ENCODE assay signal across 9 cellular contexts in the genomic region with DNA sequence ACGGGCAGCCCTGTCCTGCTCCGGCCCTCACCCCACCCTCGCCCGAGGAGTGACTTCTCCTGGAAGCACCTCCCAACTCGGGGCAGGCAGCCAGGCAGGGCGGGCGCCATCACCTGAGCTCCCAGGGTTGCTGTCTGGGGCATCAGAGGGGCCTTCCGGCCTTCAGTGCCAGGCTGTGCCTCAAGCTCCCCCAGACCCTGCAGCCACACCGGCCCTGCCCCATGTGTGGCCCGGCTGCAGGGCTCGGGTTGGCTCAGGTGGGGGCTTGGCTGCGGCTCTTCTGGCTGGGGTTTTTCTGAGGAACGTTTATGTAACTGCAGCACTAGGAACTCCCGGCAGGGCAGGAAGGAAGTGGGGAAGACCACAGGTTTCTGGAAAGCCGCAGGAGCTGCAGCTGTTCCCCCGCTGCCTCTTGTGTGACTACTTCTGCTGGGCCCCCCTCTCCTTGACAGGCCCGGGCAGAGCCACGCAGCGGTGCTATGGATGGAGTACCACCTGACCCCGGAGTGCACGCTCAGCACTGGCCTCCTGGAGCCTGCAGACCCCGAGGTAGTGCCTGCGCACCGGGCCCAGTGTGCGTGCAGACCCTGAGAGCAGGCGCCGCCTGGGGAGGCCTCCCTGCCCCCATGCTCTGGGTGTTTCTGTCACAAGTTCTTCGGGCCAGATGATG. TPM values are rescaled to one million over a fixed set of nuclear protein-coding genes. Genes with fewer than 3 reads are reported as not detected.
DNase-seq lines count a peak whose midpoint lies in the region; ATAC-seq and TF ChIP-seq lines count a peak whose summit lies in the region.
"Had no signal": no experiment of that assay in that cellular context is flagged by ENCODE, and none has a peak within 500 bp of the region (broad histone marks: within the 10 kb centered on the region; RNA-seq: fewer than 3 reads in every experiment).

No MANE protein-coding gene starts in this region.

- intact Hi-C loops in CD4-positive, alpha-beta T cell (cut with DNase I, micrococcal nuclease): no loop called here

- no peaks in the 10 kb centered on the region for H3K27me3 ChIP-seq in CD4-positive, alpha-beta T cell (ENCODE audit: control insufficient read depth, insufficient read depth, low read length)

- H3K9me3 ChIP-seq in CD4-positive, alpha-beta T cell (ENCODE audit: control insufficient read depth, low read length): no peaks in the 10 kb centered on the region
- H3K9me3 ChIP-seq in KOPT-K1 (ENCODE audit: insufficient read depth, low read length, poor library complexity, severe bottlenecking): no peaks in the 10 kb centered on the region

- peaks cover 28% of the 10 kb centered on the region for H3K4me1 Mint-ChIP-seq in CD4-positive, alpha-beta T cell (ENCODE audit: low read depth)
- H3K4me1 Mint-ChIP-seq in naive B cell: peaks cover 6 to 25% (median 13%) of the 10 kb centered on the region in 3 donors

- H3K36me3 ChIP-seq in KOPT-K1 (ENCODE audit: insufficient read depth, low read length): peaks cover 85% of the 10 kb centered on the region

- H3K4me3 Mint-ChIP-seq in CD4-positive, alpha-beta T cell: peak overlapping the region; percentile 80
- peak overlapping the region in 5 of 8 donors; percentile 0 to 71 (median 34) for H3K4me3 Mint-ChIP-seq in naive B cell
- H3K4me3 Mint-ChIP-seq: nephron had no signal

- H3K27ac Mint-ChIP-seq in CD4-positive, alpha-beta T cell: peak overlapping the region; percentile 33
- peak overlapping the region in 1 of 6 donors; percentile 67 for H3K27ac Mint-ChIP-seq in naive B cell
- H3K27ac Mint-ChIP-seq: nephron had no signal

- TF ChIP-seq CTCF in CD4-positive, alpha-beta T cell (IDR thresholded peaks at IDR 0.05): no peak

- ATAC-seq in CD4-positive, alpha-beta T cell (ENCODE audit: poor library complexity): peak; percentile 88
- peak; percentile 81 for ATAC-seq in GM21515 (IDR thresholded peaks at IDR 0.05; ENCODE audit: unreplicated experiment)
- peak; percentile 56 to 68 for ATAC-seq in naive B cell (ENCODE audit: low read depth in 2 of 2)

- H3K9me3 Mint-ChIP-seq in CD4-positive, alpha-beta T cell: no peaks in the 10 kb centered on the region
- no peaks in the 10 kb centered on the region for H3K9me3 Mint-ChIP-seq in naive B cell
- H3K9me3 Mint-ChIP-seq: nephron had no signal

- POLR2A ChIA-PET in CD4-positive, alpha-beta T cell (lab: Charles Lee): interaction anchor here (0.6 to 1.4 kb wide), 7 partner anchors 11 to 119 kb away, joined by 3 to 10 read pairs (median 5); a partner anchor contains a TSS

- CTCF ChIA-PET in CD4-positive, alpha-beta T cell (lab: Charles Lee): interaction anchor here (1.2 kb wide), 1 partner anchor 95 kb away, joined by 3 read pairs; no protein-coding TSS in a partner anchor

- peaks cover 65% of the 10 kb centered on the region for H3K36me3 Mint-ChIP-seq in CD4-positive, alpha-beta T cell (ENCODE audit: low read depth)
- H3K36me3 Mint-ChIP-seq in naive B cell: peaks cover 5 to 25% of the 10 kb centered on the region in 2 donors

- DNase-seq in CD4-positive, alpha-beta T cell: peak; percentile 31 to 65 (median 50)
- DNase-seq in activated T-cell treated with anti-CD3 and anti-CD28 coated beads for 1 hour (ENCODE audit: low read depth) (peak; percentile 36), naive B cell (peak; percentile 22), AG08396 (ENCODE audit: low spot score) (no peak), NCI-H446 (lab: John Stamatoyannopoulos, UW) (no peak), iPS-NIHi11 (ENCODE audit: low spot score) (no peak)

- H3K27ac ChIP-seq in CD4-positive, alpha-beta T cell (ENCODE audit: low read depth, low read length): peak overlapping the region; percentile 21
- H3K27ac ChIP-seq in KOPT-K1 (ENCODE audit: low read depth, low read length, poor library complexity, severe bottlenecking): peak overlapping the region; percentile 41

- H3K27me3 Mint-ChIP-seq in CD4-positive, alpha-beta T cell: no peaks in the 10 kb centered on the region
- H3K27me3 Mint-ChIP-seq in naive B cell: no peaks in the 10 kb centered on the region

RNA-seq across cellular contexts. Expression of a gene that starts 45.6 kb away (rescaled TPM):
- total RNA-seq in CD4-positive, alpha-beta T cell: 10 to 100 TPM; 46.3 to 51.0 TPM
- polyA plus RNA-seq in naive B cell (ENCODE audit: low read depth in 6 of 6): 10 to 100 TPM; 14.8 to 34.8 (median 23.1) TPM

RNA-seq across cellular contexts. Expression of a gene that starts 45.6 kb away (rescaled TPM):
- total RNA-seq in CD4-positive, alpha-beta T cell: 10 to 100 TPM; 29.0 to 32.1 TPM
- polyA plus RNA-seq in naive B cell (ENCODE audit: low read depth in 6 of 6): 10 to 100 TPM; 14.0 to 26.1 (median 17.7) TPM

Comparison
In these comparisons a context has a peak if more than half of its experiments do, and no peak if none do; other contexts are left out.
1. DNase-seq: peak in CD4-positive, alpha-beta T cell (10 of 10), activated T-cell treated with anti-CD3 and anti-CD28 coated beads for 1 hour (single experiment) and naive B cell (single experiment); none in AG08396 (single experiment), NCI-H446 (0 of 2) and iPS-NIHi11 (single experiment).
2. Peak in every context shown above with its lines, with median percentiles within 50 percentile points of each other: ATAC-seq.